Comparison of ENCODE assay signal across 13 cellular contexts in the genomic region with DNA sequence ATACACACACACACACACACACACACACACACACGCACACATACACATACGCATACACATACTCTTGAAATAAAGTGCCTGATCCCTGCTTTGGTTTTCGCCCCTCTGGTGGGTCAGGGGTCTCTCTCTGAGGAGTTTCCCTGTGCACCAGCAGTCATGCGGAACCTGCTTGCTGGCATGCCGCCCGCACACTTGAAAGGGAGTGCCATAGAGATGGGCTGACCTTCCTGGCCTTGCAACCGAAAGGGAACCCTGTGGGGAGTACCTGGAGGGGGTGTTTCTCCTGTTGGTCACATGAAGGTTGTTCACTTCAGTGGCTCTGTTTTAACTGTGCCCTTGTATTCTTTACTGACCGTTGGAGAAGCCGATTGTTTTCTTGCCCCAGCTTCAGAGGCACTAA.
"Had no signal": no experiment of that assay in that cellular context is flagged by ENCODE, and none has a peak within 500 bp of the region (broad histone marks: within the 10 kb centered on the region; RNA-seq: fewer than 3 reads in every experiment).

No MANE protein-coding gene starts in this region.

- DNase-seq: activated CD4-positive, alpha-beta T cell treated with anti-CD3 and anti-CD28 coated beads, Interleukin-2, amount 50 U/mL, for 4 hours; activated CD8-positive, alpha-beta memory T cell treated with anti-CD3 and anti-CD28 coated beads, Interleukin-2, amount 10 ng/mL, durations not matched to agents 7 days and 5 days; activated effector memory CD4-positive, alpha-beta T cell treated with anti-CD3 and anti-CD28 coated beads, Interleukin-2, amount 50 U/mL, for 16 hours; activated T-cell treated with anti-CD3 and anti-CD28 coated beads, Interleukin-2, amount 50 U/mL, for 4 hours; amygdala; brain microvascular endothelial cell; erythroblast; natural killer cell; stimulated activated CD4-positive, alpha-beta T cell treated with anti-CD3 and anti-CD28 coated beads, Interleukin-4, amount 100 ng/mL, for 4 hours; stomach; T-helper 2 cell had no signal

- H3K4me3 ChIP-seq: left lung, stomach, thoracic aorta had no signal

- H3K36me3 ChIP-seq: brain microvascular endothelial cell, left lung, stomach, thoracic aorta had no signal

- H3K4me1 ChIP-seq: left lung had no signal

- H3K27ac ChIP-seq: brain microvascular endothelial cell, left lung, stomach, thoracic aorta had no signal

- H3K9me3 ChIP-seq: left lung, stomach, thoracic aorta had no signal
